In genomic region chr10:35420827-35421552, GRCh38 we compare ENCODE assay signal across 13 cellular contexts.
DNase-seq lines count a peak whose midpoint lies in the region; ATAC-seq and TF ChIP-seq lines count a peak whose summit lies in the region.
"Had no signal": no experiment of that assay in that cellular context is flagged by ENCODE, and none has a peak within 500 bp of the region (broad histone marks: within the 10 kb centered on the region; RNA-seq: fewer than 3 reads in every experiment).

No MANE protein-coding gene starts in this region.

- H3K36me3 Mint-ChIP-seq in activated naive CD4-positive, alpha-beta T cell treated with anti-CD3 and anti-CD28 coated beads, Interleukin-2, amount 50 U/mL, for 72 hours, result no peaks in the 10 kb centered on the region

- H4K20me1 ChIP-seq in mammary epithelial cell (ENCODE audit: insufficient read depth, low read length), result no peaks in the 10 kb centered on the region

- H3K9me3 Mint-ChIP-seq in activated naive CD4-positive, alpha-beta T cell treated with anti-CD3 and anti-CD28 coated beads, Interleukin-2, amount 50 U/mL, for 72 hours, result no peaks in the 10 kb centered on the region
- H3K9me3 Mint-ChIP-seq: activated naive CD8-positive, alpha-beta T cell treated with anti-CD3 and anti-CD28 coated beads, Interleukin-2, amount 10 ng/mL, durations not matched to agents 7 days and 5 days had no signal

- H3K4me1 ChIP-seq in mammary epithelial cell (ENCODE audit: insufficient read depth, low read length) (peaks cover 53% of the 10 kb centered on the region), lower lobe of right lung (peaks cover 75% of the 10 kb centered on the region), HAP-1 (peaks cover 8% of the 10 kb centered on the region)

- WGBS in mammary epithelial cell (ENCODE audit: low coverage, missing lambda C conversion rate), result 99% methylated on average over 11 of the region's 11 CpGs

- H3K36me3 ChIP-seq in mammary epithelial cell (ENCODE audit: insufficient read depth, low read length) (no peaks in the 10 kb centered on the region), lower lobe of right lung (no peaks in the 10 kb centered on the region), HAP-1 (replicated peaks) (no peaks in the 10 kb centered on the region)
- H3K36me3 ChIP-seq: neutrophil had no signal

- DNase-seq in LNCaP clone FGC (ENCODE audit: low read depth) (peak; percentile 6), mammary epithelial cell (no peak), lower lobe of right lung (no peak), substantia nigra (lab: John Stamatoyannopoulos, UW) (no peak), foreskin fibroblast (no peak), HAP-1 (ENCODE audit: low spot score in 2 of 2) (no peak)
- DNase-seq in activated naive CD4-positive, alpha-beta T cell treated with anti-CD3 and anti-CD28 coated beads, Interleukin-2, amount 50 U/mL, for 72 hours (ENCODE audit: low spot score in 2 of 2), result no peak
- DNase-seq: activated CD4-positive, CD25-positive, alpha-beta regulatory T cell treated with anti-CD3 and anti-CD28 coated beads, Interleukin-2, amount 50 U/mL, for 72 hours; activated naive CD8-positive, alpha-beta T cell treated with anti-CD3 and anti-CD28 coated beads, Interleukin-2, amount 10 ng/mL, durations not matched to agents 7 days and 5 days; COR-L47; OCI-M1 had no signal

- in situ Hi-C loops in mammary epithelial cell (cut with MboI; ENCODE audit: low sequenced_read_pairs in 2 of 2) (no loop called here), HAP-1 (cut with MboI; ENCODE audit: low sequenced_read_pairs) (no loop called here)

- H3K4me2 ChIP-seq in mammary epithelial cell (ENCODE audit: insufficient read depth, low read depth, low read length), result peak overlapping the region; percentile 43

- H3K27me3 ChIP-seq in mammary epithelial cell (ENCODE audit: insufficient read depth, low read length) (no peaks in the 10 kb centered on the region), lower lobe of right lung (ENCODE audit: low read depth) (no peaks in the 10 kb centered on the region), HAP-1 (ENCODE audit: low read depth) (no peaks in the 10 kb centered on the region)
- H3K27me3 ChIP-seq: neutrophil had no signal

- H3K27ac Mint-ChIP-seq in activated naive CD4-positive, alpha-beta T cell treated with anti-CD3 and anti-CD28 coated beads, Interleukin-2, amount 50 U/mL, for 72 hours, result no peak overlapping the region
- H3K27ac Mint-ChIP-seq: activated naive CD8-positive, alpha-beta T cell treated with anti-CD3 and anti-CD28 coated beads, Interleukin-2, amount 10 ng/mL, durations not matched to agents 7 days and 5 days had no signal

- dilution Hi-C loops in mammary epithelial cell (cut with HindIII; ENCODE audit: low sequenced_read_pairs), result no loop called here

- H3K27ac ChIP-seq in mammary epithelial cell (ENCODE audit: insufficient read depth, low read depth, low read length) (peak overlapping the region; percentile 45), lower lobe of right lung (peak overlapping the region; percentile 46), substantia nigra (ENCODE audit: low read depth, low read length, poor library complexity, severe bottlenecking) (peak overlapping the region; percentile 19)
- H3K27ac ChIP-seq: neutrophil had no signal

- intact Hi-C loops in mammary epithelial cell (cut with micrococcal nuclease), result loop anchor here (5.0 kb wide), 3 partner anchors 76 to 179 kb away; partner anchors contain the start of gene CCNY
- intact Hi-C loops in lower lobe of right lung (cut with DNase I), result no loop called here

- no peaks in the 10 kb centered on the region for H3K9me3 ChIP-seq in mammary epithelial cell (replicated peaks; ENCODE audit: insufficient read depth, low read length)
- H3K9me3 ChIP-seq in lower lobe of right lung, result no peaks in the 10 kb centered on the region
- H3K9me3 ChIP-seq in HAP-1, result no peaks in the 10 kb centered on the region
- H3K9me3 ChIP-seq: neutrophil had no signal

- H2AFZ ChIP-seq in mammary epithelial cell (ENCODE audit: low read depth, low read length), result no peak overlapping the region

- H3K4me3 ChIP-seq in LNCaP clone FGC (ENCODE audit: low read depth, low read length), result no peak overlapping the region
- H3K4me3 ChIP-seq in mammary epithelial cell (replicated peaks in 1 of 3; ENCODE audit: insufficient read depth in 1 of 3, low read depth in 2 of 3, low read length in 3 of 3), result no peak overlapping the region
- no peak overlapping the region for H3K4me3 ChIP-seq in lower lobe of right lung
- no peak overlapping the region for H3K4me3 ChIP-seq in foreskin fibroblast (ENCODE audit: low read depth in 1 of 2, low read length in 2 of 2)
- H3K4me3 ChIP-seq in HAP-1, result no peak overlapping the region

- BruUV-seq in mammary epithelial cell (replicated peaks; lab: Mats Ljungman, UMichigan), result no TSS peak

- CTCF ChIA-PET in mammary epithelial cell (lab: Charles Lee; ENCODE audit: low non-redundant PET), result no interaction called here

- H3K9ac ChIP-seq in mammary epithelial cell (ENCODE audit: insufficient read depth, low read length), result no peak overlapping the region

- peaks cover 97% of the 10 kb centered on the region for H3K79me2 ChIP-seq in mammary epithelial cell (ENCODE audit: insufficient read depth, low read length)

- no peak for ATAC-seq in lower lobe of right lung
- ATAC-seq in activated naive CD4-positive, alpha-beta T cell treated with anti-CD3 and anti-CD28 coated beads, Interleukin-2, amount 50 U/mL, for 72 hours, result no peak
- ATAC-seq in GM18858 (IDR thresholded peaks at IDR 0.05; ENCODE audit: unreplicated experiment), result no peak

- no peak for TF ChIP-seq CTCF in LNCaP clone FGC (IDR thresholded peaks at IDR 0.05; ENCODE audit: control insufficient read depth, extremely low read depth, insufficient read depth)
- no peak for TF ChIP-seq CTCF in mammary epithelial cell (conservative IDR thresholded peaks at IDR 0.05 in 1 of 2, IDR thresholded peaks at IDR 0.05 in 1 of 2; ENCODE audit: extremely low read depth in 1 of 2, insufficient read depth in 1 of 2, low read depth in 1 of 2, low read length in 2 of 2)
- no peak for TF ChIP-seq CTCF in lower lobe of right lung (IDR thresholded peaks at IDR 0.05)
- no peak for TF ChIP-seq CTCF in foreskin fibroblast (IDR thresholded peaks at IDR 0.05; ENCODE audit: low read depth, low read length)
